Comparison of ENCODE assay signal across 1 cellular context in genomic region chr5:125756456-125756855, GRCh38.
TF ChIP-seq lines count a peak whose summit lies in the region.

No MANE protein-coding gene starts in this region.

TF ChIP-seq in GM23338, 12 proteins besides CTCF, POLR2A, EP300 and RAD21 (continued from another document):
- no peak for TF ChIP-seq REST (IDR thresholded peaks at IDR 0.05; ENCODE audit: unreplicated experiment)
- no peak for TF ChIP-seq ZNF331 (CRISPR knock-in tag; IDR thresholded peaks at IDR 0.05; ENCODE audit: low read depth)
- TF ChIP-seq, protein P1, sequence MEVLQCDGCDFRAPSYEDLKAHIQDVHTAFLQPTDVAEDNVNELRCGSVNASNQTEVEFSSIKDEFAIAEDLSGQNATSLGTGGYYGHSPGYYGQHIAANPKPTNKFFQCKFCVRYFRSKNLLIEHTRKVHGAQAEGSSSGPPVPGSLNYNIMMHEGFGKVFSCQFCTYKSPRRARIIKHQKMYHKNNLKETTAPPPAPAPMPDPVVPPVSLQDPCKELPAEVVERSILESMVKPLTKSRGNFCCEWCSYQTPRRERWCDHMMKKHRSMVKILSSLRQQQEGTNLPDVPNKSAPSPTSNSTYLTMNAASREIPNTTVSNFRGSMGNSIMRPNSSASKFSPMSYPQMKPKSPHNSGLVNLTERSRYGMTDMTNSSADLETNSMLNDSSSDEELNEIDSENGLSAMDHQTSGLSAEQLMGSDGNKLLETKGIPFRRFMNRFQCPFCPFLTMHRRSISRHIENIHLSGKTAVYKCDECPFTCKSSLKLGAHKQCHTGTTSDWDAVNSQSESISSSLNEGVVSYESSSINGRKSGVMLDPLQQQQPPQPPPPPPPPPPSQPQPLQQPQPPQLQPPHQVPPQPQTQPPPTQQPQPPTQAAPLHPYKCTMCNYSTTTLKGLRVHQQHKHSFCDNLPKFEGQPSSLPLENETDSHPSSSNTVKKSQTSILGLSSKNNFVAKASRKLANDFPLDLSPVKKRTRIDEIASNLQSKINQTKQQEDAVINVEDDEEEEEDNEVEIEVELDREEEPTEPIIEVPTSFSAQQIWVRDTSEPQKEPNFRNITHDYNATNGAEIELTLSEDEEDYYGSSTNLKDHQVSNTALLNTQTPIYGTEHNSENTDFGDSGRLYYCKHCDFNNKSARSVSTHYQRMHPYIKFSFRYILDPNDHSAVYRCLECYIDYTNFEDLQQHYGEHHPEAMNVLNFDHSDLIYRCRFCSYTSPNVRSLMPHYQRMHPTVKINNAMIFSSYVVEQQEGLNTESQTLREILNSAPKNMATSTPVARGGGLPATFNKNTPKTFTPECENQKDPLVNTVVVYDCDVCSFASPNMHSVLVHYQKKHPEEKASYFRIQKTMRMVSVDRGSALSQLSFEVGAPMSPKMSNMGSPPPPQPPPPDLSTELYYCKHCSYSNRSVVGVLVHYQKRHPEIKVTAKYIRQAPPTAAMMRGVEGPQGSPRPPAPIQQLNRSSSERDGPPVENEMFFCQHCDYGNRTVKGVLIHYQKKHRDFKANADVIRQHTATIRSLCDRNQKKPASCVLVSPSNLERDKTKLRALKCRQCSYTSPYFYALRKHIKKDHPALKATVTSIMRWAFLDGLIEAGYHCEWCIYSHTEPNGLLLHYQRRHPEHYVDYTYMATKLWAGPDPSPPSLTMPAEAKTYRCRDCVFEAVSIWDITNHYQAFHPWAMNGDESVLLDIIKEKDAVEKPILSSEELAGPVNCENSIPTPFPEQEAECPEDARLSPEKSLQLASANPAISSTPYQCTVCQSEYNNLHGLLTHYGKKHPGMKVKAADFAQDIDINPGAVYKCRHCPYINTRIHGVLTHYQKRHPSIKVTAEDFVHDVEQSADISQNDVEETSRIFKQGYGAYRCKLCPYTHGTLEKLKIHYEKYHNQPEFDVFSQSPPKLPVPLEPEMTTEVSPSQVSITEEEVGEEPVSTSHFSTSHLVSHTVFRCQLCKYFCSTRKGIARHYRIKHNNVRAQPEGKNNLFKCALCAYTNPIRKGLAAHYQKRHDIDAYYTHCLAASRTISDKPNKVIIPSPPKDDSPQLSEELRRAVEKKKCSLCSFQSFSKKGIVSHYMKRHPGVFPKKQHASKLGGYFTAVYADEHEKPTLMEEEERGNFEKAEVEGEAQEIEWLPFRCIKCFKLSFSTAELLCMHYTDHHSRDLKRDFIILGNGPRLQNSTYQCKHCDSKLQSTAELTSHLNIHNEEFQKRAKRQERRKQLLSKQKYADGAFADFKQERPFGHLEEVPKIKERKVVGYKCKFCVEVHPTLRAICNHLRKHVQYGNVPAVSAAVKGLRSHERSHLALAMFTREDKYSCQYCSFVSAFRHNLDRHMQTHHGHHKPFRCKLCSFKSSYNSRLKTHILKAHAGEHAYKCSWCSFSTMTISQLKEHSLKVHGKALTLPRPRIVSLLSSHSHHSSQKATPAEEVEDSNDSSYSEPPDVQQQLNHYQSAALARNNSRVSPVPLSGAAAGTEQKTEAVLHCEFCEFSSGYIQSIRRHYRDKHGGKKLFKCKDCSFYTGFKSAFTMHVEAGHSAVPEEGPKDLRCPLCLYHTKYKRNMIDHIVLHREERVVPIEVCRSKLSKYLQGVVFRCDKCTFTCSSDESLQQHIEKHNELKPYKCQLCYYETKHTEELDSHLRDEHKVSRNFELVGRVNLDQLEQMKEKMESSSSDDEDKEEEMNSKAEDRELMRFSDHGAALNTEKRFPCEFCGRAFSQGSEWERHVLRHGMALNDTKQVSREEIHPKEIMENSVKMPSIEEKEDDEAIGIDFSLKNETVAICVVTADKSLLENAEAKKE (CRISPR knock-in tag; IDR thresholded peaks at IDR 0.05), result no peak
- no peak for TF ChIP-seq NANOG (IDR thresholded peaks at IDR 0.05; ENCODE audit: borderline replicate concordance)
- no peak for TF ChIP-seq EZH2 (IDR thresholded peaks at IDR 0.05; ENCODE audit: low read depth, unreplicated experiment)
- no peak for TF ChIP-seq EZH2phosphoT487 (IDR thresholded peaks at IDR 0.05; ENCODE audit: unreplicated experiment)
- TF ChIP-seq JUNB (IDR thresholded peaks at IDR 0.05; ENCODE audit: unreplicated experiment), result no peak
- no peak for TF ChIP-seq STAT1 (IDR thresholded peaks at IDR 0.05; ENCODE audit: unreplicated experiment)
